ENCODE assay signal across 23 cellular contexts in genomic region chr1:83958704-83959103, GRCh38.
"Had no signal": no experiment of that assay in that cellular context is flagged by ENCODE, and none has a peak within 500 bp of the region (broad histone marks: within the 10 kb centered on the region; RNA-seq: fewer than 3 reads in every experiment).

No MANE protein-coding gene starts in this region.

- DNase-seq: cortex of kidney; effector memory CD4-positive, alpha-beta T cell; esophagus squamous epithelium; foreskin fibroblast; glutamatergic neuron; left cardiac atrium; left ventricle myocardium inferior; lower lobe of right lung; mesenchymal stem cell; midbrain; occipital lobe; pancreas; right cardiac atrium; small intestine; stimulated activated CD4-positive, alpha-beta T cell treated with anti-CD3 and anti-CD28 coated beads, Interleukin-12 subunit alpha, Interleukin-12 subunit beta, amount 100 ng/mL, for 4 hours; stimulated activated naive CD4-positive, alpha-beta T cell treated with Interleukin-2 at 50 U/mL for 16 hours; testis; trophoblast cell; uterus had no signal

- H3K27me3 ChIP-seq: esophagus squamous epithelium, gastroesophageal sphincter, pancreas, testis, uterus had no signal

- H3K4me3 Mint-ChIP-seq: natural killer cell treated with Interleukin-12 subunit alpha and Interleukin-12 subunit beta and Interleukin-15 and Interleukin-18, amount 100 ng/mL, for 72 hours had no signal

- ATAC-seq: gastroesophageal sphincter; left cardiac atrium; lower lobe of right lung; natural killer cell treated with Interleukin-12 subunit alpha and Interleukin-12 subunit beta and Interleukin-15 and Interleukin-18, amount 100 ng/mL, for 72 hours; pancreas; right cardiac atrium had no signal

- FAIRE-seq: keratinocyte, small intestine had no signal

- H3K27me3 Mint-ChIP-seq: progenitor cell of endocrine pancreas had no signal

- H3K9me3 Mint-ChIP-seq: natural killer cell treated with Interleukin-12 subunit alpha and Interleukin-12 subunit beta and Interleukin-15 and Interleukin-18, amount 100 ng/mL, for 72 hours had no signal

- H3K27ac ChIP-seq: esophagus squamous epithelium, gastroesophageal sphincter, left ventricle myocardium inferior, lower lobe of right lung, pancreas, testis, uterus had no signal

- H3K27ac Mint-ChIP-seq: natural killer cell treated with Interleukin-12 subunit alpha and Interleukin-12 subunit beta and Interleukin-15 and Interleukin-18, amount 100 ng/mL, for 72 hours; progenitor cell of endocrine pancreas had no signal

- H3K36me3 Mint-ChIP-seq: natural killer cell treated with Interleukin-12 subunit alpha and Interleukin-12 subunit beta and Interleukin-15 and Interleukin-18, amount 100 ng/mL, for 72 hours had no signal
